ENCODE assay signal across 10 cellular contexts in genomic region chr13:41995946-41996345, GRCh38. TPM values are rescaled to one million over a fixed set of nuclear protein-coding genes. Genes with fewer than 3 reads are reported as not detected.
A peak's percentile ranks its signal among the peaks of the same experiment; 100 is the strongest.
DNase-seq lines count a peak whose midpoint lies in the region; ATAC-seq, FAIRE-seq and TF ChIP-seq lines count a peak whose summit lies in the region.
"Had no signal": no experiment of that assay in that cellular context is flagged by ENCODE, and none has a peak within 500 bp of the region (broad histone marks: within the 10 kb centered on the region; RNA-seq: fewer than 3 reads in every experiment).

No MANE protein-coding gene starts in this region.

- H2AK5ac ChIP-seq in H1 (ENCODE audit: low read depth, low read length) = no peak overlapping the region

- no peaks in the 10 kb centered on the region for H3K23me2 ChIP-seq in H1 (ENCODE audit: low read depth, low read length)

- ATAC-seq in heart left ventricle = peak; percentile 57 to 75 (median 62)
- peak; percentile 87 for ATAC-seq in stimulated activated effector memory CD8-positive, alpha-beta T cell treated with anti-CD3 and anti-CD28 coated beads, Interleukin-12 subunit alpha, Interleukin-12 subunit beta, amount 100 ng/mL, for 72 hours
- no peak for ATAC-seq in HG03432 (IDR thresholded peaks at IDR 0.05; ENCODE audit: unreplicated experiment)

- H2BK5ac ChIP-seq in H1 (ENCODE audit: low read depth, low read length) = no peak overlapping the region

- peak overlapping the region; percentile 28 for H4K91ac ChIP-seq in H1 (replicated peaks; ENCODE audit: insufficient read length, low read length)

- no peaks in the 10 kb centered on the region for H3K27me3 ChIP-seq in heart left ventricle
- no peaks in the 10 kb centered on the region for H3K27me3 ChIP-seq in H1 (replicated peaks in 1 of 4; ENCODE audit: control insufficient read depth in 3 of 4, extremely low read depth in 1 of 4, insufficient read depth in 3 of 4, low read length in 3 of 4)

- TF ChIP-seq POLR2A in heart left ventricle (IDR thresholded peaks at IDR 0.05) = no peak
- no peak for TF ChIP-seq POLR2A in H1 (IDR thresholded peaks at IDR 0.05; ENCODE audit: control extremely low read depth in 1 of 2, low read depth in 2 of 2, low read length in 2 of 2)

- H3K4me2 ChIP-seq in H1 (ENCODE audit: insufficient read depth in 1 of 2, low read depth in 2 of 2, low read length in 2 of 2) = no peak overlapping the region

- H3K9me3 ChIP-seq in heart left ventricle (no peaks in the 10 kb centered on the region), H1 (ENCODE audit: insufficient read depth in 2 of 2, low read depth in 1 of 2, low read length in 1 of 2) (no peaks in the 10 kb centered on the region)

- no peak for TF ChIP-seq EP300 in H1 (IDR thresholded peaks at IDR 0.05; ENCODE audit: borderline replicate concordance in 1 of 2, low read depth in 2 of 2, low read length in 2 of 2)

- CTCF ChIA-PET in H1 (lab: Charles Lee; ENCODE audit: partially characterized antibody) = no interaction called here

- H3K36me3 Mint-ChIP-seq in stimulated activated effector memory CD8-positive, alpha-beta T cell treated with anti-CD3 and anti-CD28 coated beads, Interleukin-12 subunit alpha, Interleukin-12 subunit beta, amount 100 ng/mL, for 72 hours = no peaks in the 10 kb centered on the region
- H3K36me3 Mint-ChIP-seq: memory B cell had no signal

- POLR2A ChIA-PET in H1 (lab: Charles Lee; ENCODE audit: partially characterized antibody) = no interaction called here

- no peak overlapping the region for H3K14ac ChIP-seq in H1 (ENCODE audit: insufficient read length)

- H3K9ac ChIP-seq in H1 (replicated peaks in 1 of 4; ENCODE audit: extremely low read depth in 1 of 4, low read depth in 3 of 4, low read length in 3 of 4) = no peak overlapping the region

- H3K27ac ChIP-seq in heart left ventricle (no peak overlapping the region), H1 (ENCODE audit: low read depth, low read length) (no peak overlapping the region)
- H3K27ac ChIP-seq: C4-2B had no signal

- H3K79me1 ChIP-seq in H1 (ENCODE audit: low read depth, low read length) = no peaks in the 10 kb centered on the region

- no peak overlapping the region for H4K5ac ChIP-seq in H1 (ENCODE audit: insufficient read length, low read depth, low read length)

- no peaks in the 10 kb centered on the region for H4K20me1 ChIP-seq in H1 (replicated peaks in 1 of 2; ENCODE audit: control insufficient read depth in 1 of 2, insufficient read depth in 2 of 2, low read length in 2 of 2)

- intact Hi-C loops in heart left ventricle (cut with DNase I) = no loop called here
- intact Hi-C loops in cardiac septum (cut with DNase I) = no loop called here

- no peak for DNase-seq in heart left ventricle
- no peak for DNase-seq in cardiac septum (ENCODE audit: low spot score)
- peak; percentile 87 for DNase-seq in NCI-H226
- no peak for DNase-seq in H1 (ENCODE audit: low read depth in 1 of 2, low spot score in 2 of 2)
- peak in 1 of 2 donors; percentile 10 for DNase-seq in stimulated activated effector memory CD8-positive, alpha-beta T cell treated with anti-CD3 and anti-CD28 coated beads, Interleukin-12 subunit alpha, Interleukin-12 subunit beta, amount 100 ng/mL, for 72 hours (ENCODE audit: low spot score in 2 of 2)
- DNase-seq in NCI-H2081 (lab: John Stamatoyannopoulos, UW) = no peak
- no peak for DNase-seq in Ammon's horn (ENCODE audit: low spot score)

- H3K4me3 ChIP-seq in heart left ventricle (no peak overlapping the region), H1 (ENCODE audit: extremely low read depth in 1 of 4, insufficient read depth in 2 of 4, low read depth in 3 of 4, low read length in 4 of 4) (no peak overlapping the region)

- H4K8ac ChIP-seq in H1 (ENCODE audit: extremely low read depth, insufficient read depth, low read length) = no peak overlapping the region

- no peak overlapping the region for H3K27ac Mint-ChIP-seq in stimulated activated effector memory CD8-positive, alpha-beta T cell treated with anti-CD3 and anti-CD28 coated beads, Interleukin-12 subunit alpha, Interleukin-12 subunit beta, amount 100 ng/mL, for 72 hours
- H3K27ac Mint-ChIP-seq: memory B cell had no signal

- no peaks in the 10 kb centered on the region for H3K9me3 Mint-ChIP-seq in stimulated activated effector memory CD8-positive, alpha-beta T cell treated with anti-CD3 and anti-CD28 coated beads, Interleukin-12 subunit alpha, Interleukin-12 subunit beta, amount 100 ng/mL, for 72 hours
- H3K9me3 Mint-ChIP-seq: memory B cell had no signal

- H3K4ac ChIP-seq in H1 (replicated peaks; ENCODE audit: insufficient read length, low read depth, low read length) = no peak overlapping the region

- no peak overlapping the region for H3K56ac ChIP-seq in H1 (replicated peaks; ENCODE audit: insufficient read length, low read depth, low read length)

- H3K18ac ChIP-seq in H1 (ENCODE audit: extremely low read depth, low read length) = no peak overlapping the region

- H2BK120ac ChIP-seq in H1 (replicated peaks; ENCODE audit: low read depth, low read length) = no peak overlapping the region

- H2BK12ac ChIP-seq in H1 (ENCODE audit: low read depth, low read length) = no peak overlapping the region

- H3K36me3 ChIP-seq in heart left ventricle (no peaks in the 10 kb centered on the region), H1 (ENCODE audit: control insufficient read depth in 2 of 4, insufficient read depth in 4 of 4, low read length in 3 of 4) (no peaks in the 10 kb centered on the region)

- no peak for FAIRE-seq in H1 (lab: Jason Lieb, UNC)

- H2BK15ac ChIP-seq in H1 (ENCODE audit: low read length) = no peak overlapping the region

- H3K23ac ChIP-seq in H1 (ENCODE audit: insufficient read length) = no peak overlapping the region

- H3K79me2 ChIP-seq in H1 (ENCODE audit: control insufficient read depth in 1 of 2, insufficient read depth in 2 of 2, low read length in 2 of 2) = no peaks in the 10 kb centered on the region

- TF ChIP-seq CTCF in heart left ventricle (IDR thresholded peaks at IDR 0.05) (no peak), H1 (IDR thresholded peaks at IDR 0.05; ENCODE audit: control extremely low read depth in 1 of 3, insufficient read depth in 1 of 3, low read depth in 1 of 3, low read length in 3 of 3) (no peak)

- H3K4me1 Mint-ChIP-seq in stimulated activated effector memory CD8-positive, alpha-beta T cell treated with anti-CD3 and anti-CD28 coated beads, Interleukin-12 subunit alpha, Interleukin-12 subunit beta, amount 100 ng/mL, for 72 hours = no peaks in the 10 kb centered on the region
- H3K4me1 Mint-ChIP-seq: memory B cell had no signal

- H3K4me1 ChIP-seq in heart left ventricle (peaks cover 0 to 6% (median 0%) of the 10 kb centered on the region in 12 donors), H1 (replicated peaks in 1 of 4; ENCODE audit: control insufficient read depth in 3 of 4, insufficient read depth in 4 of 4, low read length in 3 of 4) (peaks cover 0 to 3% (median 0%) of the 10 kb centered on the region in 4 experiments; a peak in 1 of 7 replicates)

- H2BK20ac ChIP-seq in H1 (ENCODE audit: low read length) = no peak overlapping the region

- no peak for TF ChIP-seq RAD21 in H1 (IDR thresholded peaks at IDR 0.05 in 1 of 2, conservative IDR thresholded peaks at IDR 0.05 in 1 of 2; ENCODE audit: low read depth in 2 of 2, low read length in 2 of 2)

- H2AFZ ChIP-seq in H1 (ENCODE audit: low read length) = no peak overlapping the region

- WGBS in heart left ventricle, 4 donors = 32 to 38% (median 35%) methylated on average over 5 of the region's 5 CpGs
- WGBS in H1 (ENCODE audit: extremely low coverage in 1 of 2, insufficient coverage in 1 of 2, insufficient read length in 1 of 2, insufficient replicate concordance in 2 of 2, low coverage in 1 of 2, low lambda C conversion rate in 2 of 2, missing lambda C conversion rate in 1 of 2), 2 experiments = 78% methylated on average over 5 of the region's 5 CpGs; no CpG with 5 or more reads in 1 of the 2 experiments

- no peak overlapping the region for H3K4me3 Mint-ChIP-seq in stimulated activated effector memory CD8-positive, alpha-beta T cell treated with anti-CD3 and anti-CD28 coated beads, Interleukin-12 subunit alpha, Interleukin-12 subunit beta, amount 100 ng/mL, for 72 hours
- H3K4me3 Mint-ChIP-seq: memory B cell had no signal

TF ChIP-seq in H1, 55 proteins besides CTCF, POLR2A, EP300 and RAD21 (continues in another document):
- no peak for TF ChIP-seq ATF2 (IDR thresholded peaks at IDR 0.05; ENCODE audit: low read length)

RNA-seq across cellular contexts. Expression of gene VWA8, which starts 35.0 kb away (rescaled TPM):
- total RNA-seq in heart left ventricle (10 to 100 TPM; 33.4 to 64.1 (median 50.9) TPM), cardiac septum (49.7 TPM)
- polyA plus RNA-seq in heart left ventricle (10 to 100 TPM; 12.1 to 16.7 TPM), H1 (2011; rRNA removed) (4.6 and 5.9 TPM in 2 replicates)
- total RNA-seq in H1 (2021; fragmentation: NEBNext Ultra II Directional; extraction: Animal tissue kit (Norgen Biotek cat#: 25700)) = 17.9 and 19.6 TPM in 2 replicates
- polyA plus RNA-seq in H1 (2011; cell fraction: cytosol; rRNA removed) = 7.3 TPM
- 10.6 TPM for polyA plus RNA-seq in H1 (2011; cell fraction: nucleus; rRNA removed)
- polyA plus RNA-seq in H1 (2012, experiment 1 of 2) = 6.8 to 10.2 TPM (median 8.6 TPM) in 4 replicates
- 0.50 TPM for polyA plus RNA-seq in H1 (2012, experiment 2 of 2)
- polyA plus RNA-seq in H1 (2013, experiment 1 of 2) = 15.1 TPM
- 12.3 TPM for polyA plus RNA-seq in H1 (2013, experiment 2 of 2)
- polyA minus RNA-seq in H1 (2011; rRNA and poly(A)+ RNA removed) = 29.4 and 33.3 TPM in 2 replicates
- polyA minus RNA-seq in H1 (2011; cell fraction: cytosol; rRNA and poly(A)+ RNA removed) = 9.3 TPM
- 63.9 TPM for polyA minus RNA-seq in H1 (2011; cell fraction: nucleus; rRNA and poly(A)+ RNA removed)

RNA-seq across cellular contexts. Expression of gene DGKH, which starts 52.5 kb away (rescaled TPM):
- total RNA-seq in heart left ventricle = 10 to 100 TPM in 2 of 9 donors, 1 to 10 TPM in 7; 4.5 to 13.1 (median 8.7) TPM
- polyA plus RNA-seq in heart left ventricle = 1 to 10 TPM; 1.8 to 2.3 TPM
- 13.5 TPM for total RNA-seq in cardiac septum
- 5.8 and 7.9 TPM in 2 replicates for total RNA-seq in H1 (2021; fragmentation: NEBNext Ultra II Directional; extraction: Animal tissue kit (Norgen Biotek cat#: 25700))
- 1.1 and 2.1 TPM in 2 replicates for polyA plus RNA-seq in H1 (2011; rRNA removed)
- 2.4 TPM for polyA plus RNA-seq in H1 (2011; cell fraction: cytosol; rRNA removed)
- polyA plus RNA-seq in H1 (2011; cell fraction: nucleus; rRNA removed) = 3.7 TPM
- 1.7 to 3.3 TPM (median 2.3 TPM) in 4 replicates for polyA plus RNA-seq in H1 (2012, experiment 1 of 2)
- 0.26 TPM for polyA plus RNA-seq in H1 (2012, experiment 2 of 2)
- 2.7 TPM for polyA plus RNA-seq in H1 (2013, experiment 1 of 2)
- polyA plus RNA-seq in H1 (2013, experiment 2 of 2) = 2.4 TPM
- polyA minus RNA-seq in H1 (2011; rRNA and poly(A)+ RNA removed) = 17.0 and 21.3 TPM in 2 replicates
- 7.1 TPM for polyA minus RNA-seq in H1 (2011; cell fraction: cytosol; rRNA and poly(A)+ RNA removed)
- 23.8 TPM for polyA minus RNA-seq in H1 (2011; cell fraction: nucleus; rRNA and poly(A)+ RNA removed)
